7 cellular contexts compared by ENCODE assay signal in genomic region chr2:37925063-37925897, GRCh38. TPM values are rescaled to one million over a fixed set of nuclear protein-coding genes. Genes with fewer than 3 reads are reported as not detected.
DNase-seq lines count a peak whose midpoint lies in the region; ATAC-seq, FAIRE-seq and TF ChIP-seq lines count a peak whose summit lies in the region.

Gene RMDN2, plus strand, starts transcription at chr2:37925287. Its CDS starts 3,991 bp downstream, at chr2:37929278.

- TF ChIP-seq CTCF in body of pancreas (IDR thresholded peaks at IDR 0.05) = peak in 3 of 7 experiments; percentile 13 to 16 (median 15)

- intact Hi-C loops in body of pancreas (cut with DNase I) = no loop called here

- ATAC-seq in GM18505 (IDR thresholded peaks at IDR 0.05; ENCODE audit: unreplicated experiment) = peak; percentile 89
- peak; percentile 85 for ATAC-seq in HG02943 (IDR thresholded peaks at IDR 0.05; ENCODE audit: low read depth, unreplicated experiment)
- ATAC-seq in body of pancreas = peak; percentile 96

- H3K27me3 ChIP-seq in body of pancreas = no peaks in the 10 kb centered on the region
- no peaks in the 10 kb centered on the region for H3K27me3 ChIP-seq in iPS DF 6.9 (ENCODE audit: control insufficient read depth, insufficient read depth, low read length)

- H3K9me3 ChIP-seq in body of pancreas (no peaks in the 10 kb centered on the region), iPS DF 6.9 (ENCODE audit: control insufficient read depth, insufficient read depth, low read length) (no peaks in the 10 kb centered on the region)

- FAIRE-seq in TTC549 (lab: Jason Lieb, UNC) = peak; percentile 57

- 0% methylated on average over 29 to 77 of the region's 79 CpGs for WGBS in body of pancreas, 2 donors
- WGBS in iPS DF 6.9 (ENCODE audit: insufficient coverage, insufficient read length) = no CpG with 5 or more reads among the region's 79 CpGs

- peak within 1 kb of the TSS; percentile 84 to 85 for H3K4me3 ChIP-seq in body of pancreas
- peak within 1 kb of the TSS; percentile 75; the same call in 1 of the 2 replicates for H3K4me3 ChIP-seq in iPS DF 6.9 (ENCODE audit: low read length)
- H3K4me3 ChIP-seq in skeletal muscle cell (ENCODE audit: low read depth, low read length) = peak within 1 kb of the TSS; percentile 72

- DNase-seq in NCI-H2107 (lab: John Stamatoyannopoulos, UW) = peak; percentile 2
- DNase-seq in body of pancreas = peak; percentile 93 to 95 (median 94)
- DNase-seq in iPS DF 6.9 (ENCODE audit: low read depth, low spot score) = peak; percentile 84
- DNase-seq in skeletal muscle cell (ENCODE audit: low read depth) = peak; percentile 70

- H3K27ac ChIP-seq in body of pancreas = peak within 1 kb of the TSS; percentile 72 to 93 (median 87)
- H3K27ac ChIP-seq in iPS DF 6.9 (ENCODE audit: low read length) = no peak within 1 kb of the TSS

- TF ChIP-seq POLR2A in GM18505 (IDR thresholded peaks at IDR 0.05; ENCODE audit: borderline replicate concordance, extremely low read depth, insufficient read depth, insufficient read length) (peak; percentile 94), body of pancreas (IDR thresholded peaks at IDR 0.05) (peak; percentile 58 to 90 (median 88))

- H3K36me3 ChIP-seq in body of pancreas (replicated peaks in 1 of 2; ENCODE audit: insufficient read depth in 1 of 2, low read depth in 2 of 2) (no peaks in the 10 kb centered on the region), iPS DF 6.9 (ENCODE audit: control insufficient read depth, insufficient read depth, low read length) (no peaks in the 10 kb centered on the region)

- H3K4me1 ChIP-seq in body of pancreas = peaks cover 22% of the 10 kb centered on the region
- H3K4me1 ChIP-seq in iPS DF 6.9 (ENCODE audit: control insufficient read depth, insufficient read depth, low read length) = no peaks in the 10 kb centered on the region; the same call in 1 of the 2 replicates

RNA-seq across cellular contexts. Expression of gene RMDN2, which starts in this region (rescaled TPM):
- 10 to 100 TPM; 10.4 to 11.5 TPM for total RNA-seq in body of pancreas

Comparison
In these comparisons a context has a peak if more than half of its experiments do, and no peak if none do; other contexts are left out.
1. DNase-seq: peak in every context shown above with its lines; median percentile 94 in body of pancreas; 84 in iPS DF 6.9; 70 in skeletal muscle cell; 2 in NCI-H2107.